In genomic region chr1:25544819-25545218, GRCh38 we compare ENCODE assay signal across 8 cellular contexts. TPM values are rescaled to one million over a fixed set of nuclear protein-coding genes. Genes with fewer than 3 reads are reported as not detected.
A peak's percentile ranks its signal among the peaks of the same experiment; 100 is the strongest.
DNase-seq lines count a peak whose midpoint lies in the region; ATAC-seq and TF ChIP-seq lines count a peak whose summit lies in the region.

No MANE protein-coding gene starts in this region.

- ATAC-seq in left colon (peak; percentile 38), HG03432 (IDR thresholded peaks at IDR 0.05; ENCODE audit: unreplicated experiment) (no peak)

- H3K9me3 ChIP-seq in HUES64 (ENCODE audit: insufficient read depth, low read depth, low read length) (no peaks in the 10 kb centered on the region), breast epithelium (no peaks in the 10 kb centered on the region)

- H3K9ac ChIP-seq in HUES64 (ENCODE audit: low read depth, low read length) = no peak overlapping the region

- DNase-seq in A172 (ENCODE audit: low spot score) (peak; percentile 30), breast epithelium (ENCODE audit: low spot score in 2 of 2) (peak in 1 of 2 donors; percentile 34), left colon (peak; percentile 59 to 74), NCI-H1930 (lab: John Stamatoyannopoulos, UW) (no peak)
- no peak for DNase-seq in activated CD8-positive, alpha-beta memory T cell treated with anti-CD3 and anti-CD28 coated beads, Interleukin-2, amount 50 U/mL, for 4 hours

- WGBS in HUES64 = 77% methylated on average over 5 of the region's 6 CpGs

- H3K36me3 ChIP-seq in HUES64 (ENCODE audit: insufficient read depth, low read length) (no peaks in the 10 kb centered on the region), breast epithelium (no peaks in the 10 kb centered on the region)

- H3K4me1 ChIP-seq in HUES64 (ENCODE audit: insufficient read depth, low read length) (peaks cover 10% of the 10 kb centered on the region; the same call in 1 of the 2 replicates), breast epithelium (peaks cover 0 to 4% of the 10 kb centered on the region in 2 donors)

- H3K27me3 ChIP-seq in HUES64 (ENCODE audit: insufficient read depth, low read length) = peaks cover 14% of the 10 kb centered on the region
- H3K27me3 ChIP-seq in breast epithelium = no peaks in the 10 kb centered on the region

- H3K4me3 ChIP-seq in HUES64 (ENCODE audit: low read length) = peak overlapping the region; percentile 84
- H3K4me3 ChIP-seq in breast epithelium = peak overlapping the region; percentile 78 to 97 (median 90)

- no peak for TF ChIP-seq POLR2A in breast epithelium (IDR thresholded peaks at IDR 0.05)

- H3K27ac ChIP-seq in HUES64 (ENCODE audit: low read depth, low read length) (no peak overlapping the region), breast epithelium (peak overlapping the region; percentile 82 to 93), temporal lobe (ENCODE audit: low read depth, low read length) (peak overlapping the region; percentile 59)

- intact Hi-C loops in breast epithelium (cut with DNase I; ENCODE audit: low total_unique reads) (no loop called here), left colon (cut with DNase I, micrococcal nuclease) (no loop called here)

- TF ChIP-seq CTCF in breast epithelium (IDR thresholded peaks at IDR 0.05) = no peak

RNA-seq across cellular contexts. Expression of gene LDLRAP1, which starts 1.4 kb away (rescaled TPM):
- 8.0 and 12.7 TPM in 2 replicates for total RNA-seq in A172 (2014; rRNA removed; shearing (Covaris generic))
- polyA plus RNA-seq in HUES64 (2013, experiment 1 of 2) = 9.5 TPM
- polyA plus RNA-seq in HUES64 (2013, experiment 2 of 2) = 12.1 TPM
- 10 to 100 TPM; 10.7 to 17.0 (median 16.5) TPM for total RNA-seq in breast epithelium
- total RNA-seq in left colon = 10 to 100 TPM; 37.7 to 40.2 TPM
- total RNA-seq in temporal lobe = 0.98 TPM

Comparison
In these comparisons a context has a peak if more than half of its experiments do, and no peak if none do; other contexts are left out.
1. DNase-seq: peak in A172 (single experiment) and left colon (2 of 2); none in NCI-H1930 (0 of 2) and activated CD8-positive, alpha-beta memory T cell treated with anti-CD3 and anti-CD28 coated beads, Interleukin-2, amount 50 U/mL, for 4 hours (single experiment).